Comparison of ENCODE assay signal across 1 cellular context in the genomic region with DNA sequence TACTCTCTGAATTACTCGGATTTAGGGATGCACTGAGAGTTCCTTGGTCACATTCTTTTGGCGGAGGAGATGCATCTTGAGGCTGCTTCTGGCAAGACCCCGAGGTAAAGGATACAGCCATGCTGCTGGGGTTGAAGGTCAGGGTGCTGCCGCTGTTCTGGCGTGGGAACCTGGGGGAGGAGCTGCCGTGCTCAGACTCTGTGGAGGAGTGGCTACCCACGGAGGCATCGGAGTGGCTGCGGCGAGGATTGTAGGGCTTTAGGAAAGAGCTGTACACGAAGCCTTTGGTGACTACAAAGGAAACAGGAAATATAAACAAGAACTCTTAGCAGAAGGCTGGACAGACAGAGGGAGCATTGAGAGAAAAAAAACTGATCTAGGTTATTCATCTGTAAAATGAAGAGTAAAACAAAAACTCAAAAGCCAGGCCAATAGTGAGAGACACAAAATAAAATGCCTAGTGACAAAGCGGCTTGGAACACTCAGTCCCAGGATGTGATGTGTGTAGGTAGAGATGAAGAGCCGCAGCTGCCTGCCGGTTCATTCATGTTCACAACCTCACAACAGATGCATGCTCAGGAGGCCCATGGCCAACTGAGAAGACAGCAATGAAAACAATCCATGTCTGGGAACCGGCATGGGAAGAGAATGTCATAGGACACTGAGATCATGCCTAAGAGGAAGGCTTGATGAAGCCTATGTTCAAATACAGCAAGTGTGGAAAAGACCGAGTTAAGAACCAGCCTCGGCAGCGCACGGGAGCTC.
TF ChIP-seq lines count a peak whose summit lies in the region.

No MANE protein-coding gene starts in this region.

TF ChIP-seq in WTC11, 78 proteins besides CTCF, POLR2A, EP300 and RAD21 (continued from another document):
- TF ChIP-seq, protein P1, sequence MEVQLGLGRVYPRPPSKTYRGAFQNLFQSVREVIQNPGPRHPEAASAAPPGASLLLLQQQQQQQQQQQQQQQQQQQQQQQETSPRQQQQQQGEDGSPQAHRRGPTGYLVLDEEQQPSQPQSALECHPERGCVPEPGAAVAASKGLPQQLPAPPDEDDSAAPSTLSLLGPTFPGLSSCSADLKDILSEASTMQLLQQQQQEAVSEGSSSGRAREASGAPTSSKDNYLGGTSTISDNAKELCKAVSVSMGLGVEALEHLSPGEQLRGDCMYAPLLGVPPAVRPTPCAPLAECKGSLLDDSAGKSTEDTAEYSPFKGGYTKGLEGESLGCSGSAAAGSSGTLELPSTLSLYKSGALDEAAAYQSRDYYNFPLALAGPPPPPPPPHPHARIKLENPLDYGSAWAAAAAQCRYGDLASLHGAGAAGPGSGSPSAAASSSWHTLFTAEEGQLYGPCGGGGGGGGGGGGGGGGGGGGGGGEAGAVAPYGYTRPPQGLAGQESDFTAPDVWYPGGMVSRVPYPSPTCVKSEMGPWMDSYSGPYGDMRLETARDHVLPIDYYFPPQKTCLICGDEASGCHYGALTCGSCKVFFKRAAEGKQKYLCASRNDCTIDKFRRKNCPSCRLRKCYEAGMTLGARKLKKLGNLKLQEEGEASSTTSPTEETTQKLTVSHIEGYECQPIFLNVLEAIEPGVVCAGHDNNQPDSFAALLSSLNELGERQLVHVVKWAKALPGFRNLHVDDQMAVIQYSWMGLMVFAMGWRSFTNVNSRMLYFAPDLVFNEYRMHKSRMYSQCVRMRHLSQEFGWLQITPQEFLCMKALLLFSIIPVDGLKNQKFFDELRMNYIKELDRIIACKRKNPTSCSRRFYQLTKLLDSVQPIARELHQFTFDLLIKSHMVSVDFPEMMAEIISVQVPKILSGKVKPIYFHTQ (CRISPR knock-in tag; IDR thresholded peaks at IDR 0.05) = no peak
- TF ChIP-seq ZNF121 (CRISPR knock-in tag; IDR thresholded peaks at IDR 0.05) (no peak), CDX4 (CRISPR knock-in tag; IDR thresholded peaks at IDR 0.05; ENCODE audit: borderline replicate concordance) (no peak), NFYB (CRISPR knock-in tag; conservative IDR thresholded peaks at IDR 0.05; ENCODE audit: low read depth) (no peak)
